Comparison of ENCODE assay signal across 21 cellular contexts in the genomic region with DNA sequence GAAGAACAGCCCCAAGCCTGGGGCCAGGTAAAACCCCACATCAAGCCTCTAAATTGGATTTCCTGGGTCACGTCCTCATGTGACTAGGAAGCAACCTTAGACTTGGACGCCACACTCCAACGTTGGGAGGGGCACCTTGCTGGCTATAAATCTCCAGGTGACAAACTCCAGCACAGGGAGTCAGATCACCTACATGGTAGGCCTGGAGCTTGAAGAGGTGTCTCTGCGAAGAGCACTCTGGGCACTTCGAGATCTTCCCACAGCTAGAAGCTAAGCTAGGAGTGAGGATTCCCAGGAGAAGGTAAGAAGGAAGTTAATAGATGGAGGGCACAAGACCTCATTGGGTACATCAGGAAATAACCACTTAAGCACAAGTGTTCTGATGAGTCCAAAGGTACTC.
A peak's percentile ranks its signal among the peaks of the same experiment; 100 is the strongest.
DNase-seq lines count a peak whose midpoint lies in the region; ATAC-seq, FAIRE-seq and TF ChIP-seq lines count a peak whose summit lies in the region.
"Had no signal": no experiment of that assay in that cellular context is flagged by ENCODE, and none has a peak within 500 bp of the region (broad histone marks: within the 10 kb centered on the region; RNA-seq: fewer than 3 reads in every experiment).

No MANE protein-coding gene starts in this region.

- H3K27ac ChIP-seq in K562 (ENCODE audit: extremely low read depth, low read depth, low read length) (no peak overlapping the region), small intestine (ENCODE audit: low read depth in 1 of 2, low read length in 1 of 2) (no peak overlapping the region)
- H3K27ac ChIP-seq: HL-60 had no signal

- no peak for FAIRE-seq in K562 (lab: Jason Lieb, UNC)
- no peak for FAIRE-seq in small intestine (lab: Jason Lieb, UNC)
- no peak for FAIRE-seq in H54 (lab: Jason Lieb, UNC)
- FAIRE-seq: A204.1, D721Med, G401.6, GM12892, GM18507 had no signal

- intact Hi-C loops in K562 (cut with micrococcal nuclease) (no loop called here), left colon (cut with DNase I, micrococcal nuclease) (no loop called here), natural killer cell (cut with micrococcal nuclease) (no loop called here)

- no peaks in the 10 kb centered on the region for H3K4me1 Mint-ChIP-seq in natural killer cell
- no peaks in the 10 kb centered on the region for H3K4me1 Mint-ChIP-seq in activated T-helper 17 cell treated with anti-CD3 and anti-CD28 coated beads, Interleukin-2, amount 50 U/mL, for 72 hours
- H3K4me1 Mint-ChIP-seq: GM23338 had no signal

- H4K20me1 ChIP-seq in K562 (replicated peaks; ENCODE audit: control insufficient read depth, insufficient read depth, low read length), result no peaks in the 10 kb centered on the region

- DNase-seq in K562 (ENCODE audit: extremely low read depth in 1 of 4, low spot score in 3 of 4), result peak in 2 of 4 experiments; percentile 39 to 41
- DNase-seq in left colon, result peak; percentile 21 to 25
- peak; percentile 48 for DNase-seq in small intestine
- DNase-seq in H54 (ENCODE audit: insufficient read length, low spot score), result no peak
- DNase-seq in natural killer cell, result no peak
- DNase-seq: ACHN; BE2C; C1 segment of cervical spinal cord; Caco-2; CD4-positive, alpha-beta T cell; H7; HFFc6 had no signal

- H3K36me3 ChIP-seq in K562 (ENCODE audit: control insufficient read depth, insufficient read depth, low read length), result no peaks in the 10 kb centered on the region
- H3K36me3 ChIP-seq in small intestine (ENCODE audit: control insufficient read depth in 2 of 2, insufficient read depth in 2 of 2, low read length in 2 of 2), result no peaks in the 10 kb centered on the region
- H3K36me3 ChIP-seq: BE2C had no signal

- no peak overlapping the region for H3K4me3 Mint-ChIP-seq in natural killer cell
- no peak overlapping the region for H3K4me3 Mint-ChIP-seq in activated T-helper 17 cell treated with anti-CD3 and anti-CD28 coated beads, Interleukin-2, amount 50 U/mL, for 72 hours
- H3K4me3 Mint-ChIP-seq: CD4-positive, alpha-beta T cell; GM23338; HFFc6 had no signal

- POLR2A ChIA-PET in K562 (lab: Yijun Ruan, JAX), result interaction anchor here (0.6 to 3.7 kb wide), 9 partner anchors 10 to 89 kb away, joined by 3 to 22 read pairs (median 4); no protein-coding TSS in a partner anchor

- peaks cover 9 to 31% of the 10 kb centered on the region in 2 donors for H3K27me3 Mint-ChIP-seq in natural killer cell (ENCODE audit: low read depth in 2 of 2)
- peaks cover 39% of the 10 kb centered on the region for H3K27me3 Mint-ChIP-seq in activated T-helper 17 cell treated with anti-CD3 and anti-CD28 coated beads, Interleukin-2, amount 50 U/mL, for 72 hours

- peak; percentile 18; the same call in 2 of the 3 replicates for ATAC-seq in K562
- ATAC-seq in left colon, result peak; percentile 92
- no peak for ATAC-seq in natural killer cell
- ATAC-seq in activated T-helper 17 cell treated with anti-CD3 and anti-CD28 coated beads, Interleukin-2, amount 50 U/mL, for 72 hours (replicated peaks), result no peak
- ATAC-seq: GM23338, HCT116 had no signal

- TF ChIP-seq POLR2A in K562 (conservative IDR thresholded peaks at IDR 0.05) (no peak), H54 (IDR thresholded peaks at IDR 0.05; ENCODE audit: low read depth, low read length) (no peak)

- peaks cover 11 to 17% of the 10 kb centered on the region in 2 donors for H3K9me3 Mint-ChIP-seq in natural killer cell
- peaks cover 19% of the 10 kb centered on the region for H3K9me3 Mint-ChIP-seq in activated T-helper 17 cell treated with anti-CD3 and anti-CD28 coated beads, Interleukin-2, amount 50 U/mL, for 72 hours

- TF ChIP-seq CTCF in K562 (IDR thresholded peaks at IDR 0.05 in 2 of 3, conservative IDR thresholded peaks at IDR 0.05 in 1 of 3; ENCODE audit: insufficient read depth in 2 of 3, low read depth in 1 of 3, low read length in 3 of 3) (no peak), natural killer cell (IDR thresholded peaks at IDR 0.05) (no peak)

- no peak overlapping the region for H3K4me2 ChIP-seq in K562 (ENCODE audit: insufficient read depth, low read length)
- H3K4me2 ChIP-seq: GM23338 had no signal

- H3K27me3 ChIP-seq in K562 (ENCODE audit: control insufficient read depth in 2 of 2, insufficient read depth in 2 of 2, low read length in 2 of 2) (peaks cover 2 to 5% of the 10 kb centered on the region in 2 experiments; a peak in 2 of 5 replicates), small intestine (ENCODE audit: control insufficient read depth in 2 of 2, insufficient read depth in 2 of 2, low read length in 2 of 2) (no peaks in the 10 kb centered on the region)

- under 1% methylated on average over 5 of the region's 5 CpGs for WGBS in K562 (ENCODE audit: insufficient coverage, low coverage, missing lambda C conversion rate)
- 38 to 70% (median 51%) methylated on average over 5 of the region's 5 CpGs for WGBS in small intestine, 3 donors

- no TSS peak for BruUV-seq in K562 (replicated peaks; lab: Mats Ljungman, UMichigan)

- CTCF ChIA-PET in K562 (lab: Yijun Ruan, JAX; ENCODE audit: low intra/inter-chr PET ratio), result interaction anchor here (0.6 kb wide), 1 partner anchor 1097 kb away, joined by 3 read pairs; no protein-coding TSS in a partner anchor

- no peak overlapping the region for H3K27ac Mint-ChIP-seq in natural killer cell
- no peak overlapping the region for H3K27ac Mint-ChIP-seq in activated T-helper 17 cell treated with anti-CD3 and anti-CD28 coated beads, Interleukin-2, amount 50 U/mL, for 72 hours
- H3K27ac Mint-ChIP-seq: CD4-positive, alpha-beta T cell; GM23338; HFFc6 had no signal

- H3K9ac ChIP-seq in K562 (ENCODE audit: insufficient read depth in 1 of 2, low read depth in 2 of 2, low read length in 2 of 2), result no peak overlapping the region

- H3K4me3 ChIP-seq in K562 (no peak overlapping the region), small intestine (ENCODE audit: low read depth in 1 of 2, low read length in 2 of 2) (no peak overlapping the region)
- H3K4me3 ChIP-seq: GM23338 had no signal

- H3K79me2 ChIP-seq in K562 (ENCODE audit: control insufficient read depth, insufficient read depth, low read length), result no peaks in the 10 kb centered on the region

- H3K36me3 Mint-ChIP-seq in natural killer cell, result peaks cover 34% of the 10 kb centered on the region
- H3K36me3 Mint-ChIP-seq in activated T-helper 17 cell treated with anti-CD3 and anti-CD28 coated beads, Interleukin-2, amount 50 U/mL, for 72 hours (ENCODE audit: low read depth), result no peaks in the 10 kb centered on the region

- H3K9me3 ChIP-seq in K562 (replicated peaks; ENCODE audit: control insufficient read depth, insufficient read depth, low read depth, low read length) (peaks cover 11% of the 10 kb centered on the region), small intestine (ENCODE audit: control insufficient read depth, low read depth) (peaks cover 2% of the 10 kb centered on the region)
- H3K9me3 ChIP-seq: BE2C had no signal

- in situ Hi-C loops in K562 (cut with MboI), result no loop called here

- no peaks in the 10 kb centered on the region for H3K9me1 ChIP-seq in K562 (ENCODE audit: control insufficient read depth, insufficient read depth, low read length)

- no peaks in the 10 kb centered on the region for H3K4me1 ChIP-seq in K562 (replicated peaks in 1 of 2; ENCODE audit: control insufficient read depth in 2 of 2, insufficient read depth in 2 of 2, low read length in 2 of 2)
- H3K4me1 ChIP-seq in small intestine (ENCODE audit: control insufficient read depth in 2 of 2, insufficient read depth in 1 of 2, low read depth in 1 of 2, low read length in 1 of 2), result no peaks in the 10 kb centered on the region
- H3K4me1 ChIP-seq: BE2C, Caco-2 had no signal

- H2AFZ ChIP-seq in K562 (ENCODE audit: low read depth, low read length), result no peak overlapping the region
- H2AFZ ChIP-seq: GM23338 had no signal

- TF ChIP-seq EP300 in K562 (IDR thresholded peaks at IDR 0.05; ENCODE audit: low read length), result no peak

- TF ChIP-seq RAD21 in K562 (CRISPR knock-in tag; conservative IDR thresholded peaks at IDR 0.05 in 1 of 2, IDR thresholded peaks at IDR 0.05 in 1 of 2), result no peak

TF ChIP-seq in K562, 482 proteins besides CTCF, POLR2A, EP300 and RAD21 (continues in another document):
- peak; percentile 95 for TF ChIP-seq IRF2 (CRISPR knock-in tag; IDR thresholded peaks at IDR 0.05)
- TF ChIP-seq ETS2 (tag; IDR thresholded peaks at IDR 0.05; ENCODE audit: borderline replicate concordance, poor library complexity, severe bottlenecking), result no peak
- no peak for TF ChIP-seq POLR2G (IDR thresholded peaks at IDR 0.05; ENCODE audit: low read depth, low read length)
- TF ChIP-seq, protein P1, sequence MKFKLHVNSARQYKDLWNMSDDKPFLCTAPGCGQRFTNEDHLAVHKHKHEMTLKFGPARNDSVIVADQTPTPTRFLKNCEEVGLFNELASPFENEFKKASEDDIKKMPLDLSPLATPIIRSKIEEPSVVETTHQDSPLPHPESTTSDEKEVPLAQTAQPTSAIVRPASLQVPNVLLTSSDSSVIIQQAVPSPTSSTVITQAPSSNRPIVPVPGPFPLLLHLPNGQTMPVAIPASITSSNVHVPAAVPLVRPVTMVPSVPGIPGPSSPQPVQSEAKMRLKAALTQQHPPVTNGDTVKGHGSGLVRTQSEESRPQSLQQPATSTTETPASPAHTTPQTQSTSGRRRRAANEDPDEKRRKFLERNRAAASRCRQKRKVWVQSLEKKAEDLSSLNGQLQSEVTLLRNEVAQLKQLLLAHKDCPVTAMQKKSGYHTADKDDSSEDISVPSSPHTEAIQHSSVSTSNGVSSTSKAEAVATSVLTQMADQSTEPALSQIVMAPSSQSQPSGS (CRISPR knock-in tag; IDR thresholded peaks at IDR 0.05), result peak; percentile 79; the same call in 1 of the 2 replicates
- 0 out of 2 replicates have a peak, but pooled peaks have one; percentile 6 for TF ChIP-seq CEBPG (CRISPR knock-in tag; IDR thresholded peaks at IDR 0.05)
- TF ChIP-seq CEBPG (tag; conservative IDR thresholded peaks at IDR 0.05 in 1 of 2, IDR thresholded peaks at IDR 0.05 in 1 of 2), result no peak
- TF ChIP-seq SRSF9 (IDR thresholded peaks at IDR 0.05; ENCODE audit: borderline replicate concordance, low read depth, low read length), result no peak
- no peak for TF ChIP-seq ZNF431 (CRISPR knock-in tag; IDR thresholded peaks at IDR 0.05)
- no peak for TF ChIP-seq CHD1 (IDR thresholded peaks at IDR 0.05; ENCODE audit: low read length)
- TF ChIP-seq, protein P2, sequence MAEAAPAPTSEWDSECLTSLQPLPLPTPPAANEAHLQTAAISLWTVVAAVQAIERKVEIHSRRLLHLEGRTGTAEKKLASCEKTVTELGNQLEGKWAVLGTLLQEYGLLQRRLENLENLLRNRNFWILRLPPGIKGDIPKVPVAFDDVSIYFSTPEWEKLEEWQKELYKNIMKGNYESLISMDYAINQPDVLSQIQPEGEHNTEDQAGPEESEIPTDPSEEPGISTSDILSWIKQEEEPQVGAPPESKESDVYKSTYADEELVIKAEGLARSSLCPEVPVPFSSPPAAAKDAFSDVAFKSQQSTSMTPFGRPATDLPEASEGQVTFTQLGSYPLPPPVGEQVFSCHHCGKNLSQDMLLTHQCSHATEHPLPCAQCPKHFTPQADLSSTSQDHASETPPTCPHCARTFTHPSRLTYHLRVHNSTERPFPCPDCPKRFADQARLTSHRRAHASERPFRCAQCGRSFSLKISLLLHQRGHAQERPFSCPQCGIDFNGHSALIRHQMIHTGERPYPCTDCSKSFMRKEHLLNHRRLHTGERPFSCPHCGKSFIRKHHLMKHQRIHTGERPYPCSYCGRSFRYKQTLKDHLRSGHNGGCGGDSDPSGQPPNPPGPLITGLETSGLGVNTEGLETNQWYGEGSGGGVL (CRISPR knock-in tag; IDR thresholded peaks at IDR 0.05), result no peak

Comparison
In these comparisons a context has a peak if more than half of its experiments do, and no peak if none do; other contexts are left out.
1. ATAC-seq: peak in K562 (single experiment) and left colon (single experiment); none in natural killer cell (0 of 3) and activated T-helper 17 cell treated with anti-CD3 and anti-CD28 coated beads, Interleukin-2, amount 50 U/mL, for 72 hours (single experiment).
2. DNase-seq: peak in left colon (2 of 2) and small intestine (single experiment); none in H54 (single experiment) and natural killer cell (single experiment).